In genomic region chr10:5809541-5810154, GRCh38 we compare ENCODE assay signal across 9 cellular contexts. TPM values are rescaled to one million over a fixed set of nuclear protein-coding genes. Genes with fewer than 3 reads are reported as not detected.
A peak's percentile ranks its signal among the peaks of the same experiment; 100 is the strongest.
DNase-seq lines count a peak whose midpoint lies in the region; ATAC-seq and TF ChIP-seq lines count a peak whose summit lies in the region.
"Had no signal": no experiment of that assay in that cellular context is flagged by ENCODE, and none has a peak within 500 bp of the region (broad histone marks: within the 10 kb centered on the region; RNA-seq: fewer than 3 reads in every experiment).

No MANE protein-coding gene starts in this region.

- no peak for ATAC-seq in GM23338
- no peak for ATAC-seq in gastrocnemius medialis

- peaks cover 22% of the 10 kb centered on the region for H3K4me1 Mint-ChIP-seq in GM23338

- H3K36me3 ChIP-seq in GM23338 (ENCODE audit: insufficient read depth) (no peaks in the 10 kb centered on the region; the same call in 1 of the 2 replicates), SU-DHL-6 (ENCODE audit: low read length) (peaks cover 9% of the 10 kb centered on the region; the same call in 1 of the 2 replicates), gastrocnemius medialis (no peaks in the 10 kb centered on the region)

- DNase-seq in GM23338 (ENCODE audit: low spot score) (no peak), fibroblast of peridontal ligament (ENCODE audit: extremely low read depth) (peak; percentile 21), gastrocnemius medialis (no peak), activated gamma-delta T cell treated with Interleukin-2 at 50 U/mL for 16 hours (no peak)
- no peak for DNase-seq in activated CD8-positive, alpha-beta memory T cell treated with anti-CD3 and anti-CD28 coated beads, Interleukin-2, amount 50 U/mL, for 48 hours
- no peak for DNase-seq in NK-92 treated with Interleukin-12 subunit alpha and Interleukin-12 subunit beta, amount 100 ng/mL, for 24 hours (lab: John Stamatoyannopoulos, UW)
- DNase-seq: activated CD4-positive, alpha-beta T cell treated with anti-CD3 and anti-CD28 coated beads, Interleukin-2, amount 50 U/mL, for 48 hours; NCI-H187 treated with DMSO at 0.1 percent for 48 hours had no signal

- peaks cover under 1% of the 10 kb centered on the region for H3K27me3 Mint-ChIP-seq in GM23338 (ENCODE audit: insufficient read depth, low read depth, poor library complexity)

- H3K79me2 ChIP-seq in GM23338 (replicated peaks; ENCODE audit: insufficient read depth), result peaks cover 91% of the 10 kb centered on the region
- peaks cover 95% of the 10 kb centered on the region for H3K79me2 ChIP-seq in SU-DHL-6 (ENCODE audit: insufficient read depth, low read length)

- intact Hi-C loops in gastrocnemius medialis (cut with DNase I; ENCODE audit: low total_unique reads), result loop anchor here (5.0 kb wide), 1 partner anchor 168 kb away; the partner anchor contains the start of gene IL15RA

- H3K27ac Mint-ChIP-seq in GM23338, result no peak overlapping the region

- H3K27ac ChIP-seq in GM23338 (ENCODE audit: low read depth), result peak overlapping the region; percentile 35; the same call in 1 of the 2 replicates
- H3K27ac ChIP-seq in SU-DHL-6 (ENCODE audit: low read depth, low read length), result peak overlapping the region; percentile 86; the same call in 1 of the 2 replicates
- peak overlapping the region in 3 of 4 donors; percentile 8 to 24 (median 20) for H3K27ac ChIP-seq in gastrocnemius medialis

- no peak overlapping the region for H2AFZ ChIP-seq in GM23338
- H2AFZ ChIP-seq in SU-DHL-6 (ENCODE audit: low read depth, low read length, severe bottlenecking), result no peak overlapping the region

- in situ Hi-C loops in gastrocnemius medialis (cut with MboI; ENCODE audit: low sequenced_read_pairs in 4 of 4), result no loop called here

- H3K4me1 ChIP-seq in GM23338 (ENCODE audit: insufficient read depth) (peaks cover 21% of the 10 kb centered on the region), gastrocnemius medialis (peaks cover 62% of the 10 kb centered on the region in 2 donors)

- H3K4me3 Mint-ChIP-seq in GM23338, result peak overlapping the region; percentile 4; the same call in 1 of the 3 replicates

- H3K36me3 Mint-ChIP-seq in GM23338 (ENCODE audit: low read depth), result peaks cover 35% of the 10 kb centered on the region

- peak overlapping the region; percentile 73; the same call in 1 of the 2 replicates for H3K4me3 ChIP-seq in GM23338
- H3K4me3 ChIP-seq in SU-DHL-6 (ENCODE audit: insufficient read depth, low read length, poor library complexity, severe bottlenecking), result peak overlapping the region; percentile 99
- no peak overlapping the region for H3K4me3 ChIP-seq in gastrocnemius medialis

- peak overlapping the region; percentile 100 for H3K9ac ChIP-seq in SU-DHL-6 (ENCODE audit: low read length)

- H3F3A ChIP-seq in GM23338 (replicated peaks; ENCODE audit: low read depth) (no peaks in the 10 kb centered on the region), SU-DHL-6 (ENCODE audit: insufficient read depth) (peaks cover 41% of the 10 kb centered on the region)

- no peaks in the 10 kb centered on the region for H3K9me3 Mint-ChIP-seq in GM23338

- H3K4me2 ChIP-seq in GM23338 (peak overlapping the region; percentile 22), SU-DHL-6 (ENCODE audit: low read depth, low read length, poor library complexity, severe bottlenecking) (peak overlapping the region; percentile 86)

- no peaks in the 10 kb centered on the region for H3K9me2 ChIP-seq in GM23338 (ENCODE audit: insufficient read depth)
- H3K9me2 ChIP-seq in SU-DHL-6 (replicated peaks; ENCODE audit: insufficient read depth, low read length), result no peaks in the 10 kb centered on the region

- TF ChIP-seq CTCF in GM23338 (conservative IDR thresholded peaks at IDR 0.05; ENCODE audit: low read depth in 2 of 2) (no peak), SU-DHL-6 (IDR thresholded peaks at IDR 0.05; ENCODE audit: insufficient read depth, low read length, poor library complexity, severe bottlenecking) (no peak), gastrocnemius medialis (IDR thresholded peaks at IDR 0.05 in 4 of 5, conservative IDR thresholded peaks at IDR 0.05 in 1 of 5) (no peak)

- TF ChIP-seq POLR2A in gastrocnemius medialis (IDR thresholded peaks at IDR 0.05), result no peak

- H3K9me3 ChIP-seq in SU-DHL-6 (ENCODE audit: insufficient read depth, low read length) (no peaks in the 10 kb centered on the region), gastrocnemius medialis (no peaks in the 10 kb centered on the region)

- H3K27me3 ChIP-seq in GM23338 (ENCODE audit: insufficient read depth), result no peaks in the 10 kb centered on the region
- H3K27me3 ChIP-seq in SU-DHL-6 (ENCODE audit: low read length), result no peaks in the 10 kb centered on the region
- no peaks in the 10 kb centered on the region for H3K27me3 ChIP-seq in gastrocnemius medialis

- H4K20me1 ChIP-seq in GM23338 (replicated peaks; ENCODE audit: insufficient read depth) (peaks cover 60% of the 10 kb centered on the region), SU-DHL-6 (ENCODE audit: low read depth, low read length) (peaks cover 51% of the 10 kb centered on the region)

TF ChIP-seq in GM23338, 12 proteins besides CTCF, POLR2A, EP300 and RAD21 (continues in another document):
- TF ChIP-seq ZNF331 (CRISPR knock-in tag; IDR thresholded peaks at IDR 0.05; ENCODE audit: low read depth) (no peak), JUNB (IDR thresholded peaks at IDR 0.05; ENCODE audit: unreplicated experiment) (no peak), POLR2AphosphoS5 (IDR thresholded peaks at IDR 0.05; ENCODE audit: low read depth) (no peak), ETS1 (IDR thresholded peaks at IDR 0.05) (no peak), NANOG (IDR thresholded peaks at IDR 0.05; ENCODE audit: borderline replicate concordance) (no peak), REST (IDR thresholded peaks at IDR 0.05; ENCODE audit: unreplicated experiment) (no peak), CREB1 (CRISPR knock-in tag; IDR thresholded peaks at IDR 0.05; ENCODE audit: low read depth) (no peak), ZNF114 (CRISPR knock-in tag; IDR thresholded peaks at IDR 0.05) (no peak), EZH2phosphoT487 (IDR thresholded peaks at IDR 0.05; ENCODE audit: unreplicated experiment) (no peak), STAT1 (IDR thresholded peaks at IDR 0.05; ENCODE audit: unreplicated experiment) (no peak), EZH2 (IDR thresholded peaks at IDR 0.05; ENCODE audit: low read depth, unreplicated experiment) (no peak)

RNA-seq across cellular contexts. Expression of gene GDI2, which starts 3.6 kb away (rescaled TPM):
- 454 and 505 TPM in 2 replicates for total RNA-seq in GM23338 (2014; rRNA removed; shearing (Covaris generic))
- 235 and 269 TPM in 2 replicates for polyA plus RNA-seq in GM23338 (2016; fragmentation: Nextera tagmentation; extraction: Ambion mirVana)
- total RNA-seq in gastrocnemius medialis, result 100 to 1,000 TPM; 143 to 197 (median 171) TPM

Comparison
In these comparisons a context has a peak if more than half of its experiments do, and no peak if none do; other contexts are left out.
1. H3K27ac ChIP-seq: peak in every context shown above with its lines; median percentile 86 in SU-DHL-6; 35 in GM23338; 20 in gastrocnemius medialis.
2. H3K4me3 ChIP-seq: peak in GM23338 (single experiment) and SU-DHL-6 (single experiment); none in gastrocnemius medialis (0 of 4).